In the genomic region with DNA sequence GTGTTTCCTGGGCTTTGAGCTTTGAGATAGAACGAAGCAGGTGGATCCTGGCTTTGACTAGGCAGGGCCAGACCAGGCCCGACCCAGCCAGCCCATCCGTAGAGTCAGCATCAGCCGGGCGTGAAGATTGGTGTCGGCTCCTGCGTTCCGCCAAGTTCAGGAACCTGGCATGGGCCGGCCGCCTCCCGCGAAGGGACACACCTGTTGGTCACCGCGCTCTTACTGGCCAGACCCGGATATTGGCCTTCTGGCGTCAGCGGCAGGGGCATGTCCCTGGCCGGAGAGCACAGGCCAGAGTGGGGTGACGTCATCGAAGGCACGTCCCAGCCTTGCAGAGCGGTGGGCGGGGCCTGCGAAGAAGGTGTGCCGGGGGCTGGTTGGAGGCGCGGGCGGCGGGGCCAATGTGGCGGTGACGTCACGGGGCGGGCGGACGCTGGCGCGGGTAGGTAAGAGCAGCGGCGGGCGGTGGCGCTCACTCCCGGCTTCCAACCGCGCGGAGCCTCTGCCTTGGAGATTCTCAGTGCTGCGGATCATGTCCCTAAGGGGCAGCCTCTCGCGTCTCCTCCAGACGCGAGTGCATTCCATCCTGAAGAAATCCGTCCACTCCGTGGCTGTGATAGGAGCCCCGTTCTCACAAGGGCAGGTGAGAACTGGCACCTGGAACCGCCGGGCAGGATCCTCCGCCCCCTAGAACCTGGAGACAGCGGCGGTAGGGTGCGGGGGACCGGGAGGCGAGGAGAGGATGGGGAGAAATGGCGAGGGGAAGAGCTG, we compare ENCODE assay signal across 8 cellular contexts. TPM values are rescaled to one million over a fixed set of nuclear protein-coding genes. Genes with fewer than 3 reads are reported as not detected.
DNase-seq lines count a peak whose midpoint lies in the region; ATAC-seq and TF ChIP-seq lines count a peak whose summit lies in the region.

TSS of gene ARG2 (plus strand) at position 475 of the 771 bp plus-strand sequence. CDS start at position 533, 58 bp downstream.

- DNase-seq in AG10803 (ENCODE audit: low read depth) (peak; percentile 85), NCI-H446 (lab: John Stamatoyannopoulos, UW) (peak; percentile 75 to 94), chondrocyte (ENCODE audit: low spot score) (peak; percentile 96), kidney epithelial cell (ENCODE audit: low read depth) (peak; percentile 89)
- DNase-seq in activated CD4-positive, alpha-beta T cell treated with anti-CD3 and anti-CD28 coated beads for 1 hour, result peak; percentile 95
- peak; percentile 93 to 98 for DNase-seq in stimulated activated CD4-positive, alpha-beta T cell treated with anti-CD3 and anti-CD28 coated beads, Interleukin-15, amount 100 ng/mL, for 48 hours (ENCODE audit: low read depth in 2 of 2)

- H3K4me3 ChIP-seq in AG10803 (ENCODE audit: low read length), result peak within 1 kb of the TSS; percentile 72
- H3K4me3 ChIP-seq in kidney epithelial cell (ENCODE audit: low read depth, low read length), result peak within 1 kb of the TSS; percentile 64

- no peaks in the 10 kb centered on the region for H3K36me3 Mint-ChIP-seq in chondrocyte (ENCODE audit: low read depth)

- no peaks in the 10 kb centered on the region for H3K36me3 ChIP-seq in kidney epithelial cell (ENCODE audit: control insufficient read depth, insufficient read depth, low read length)

- peaks cover 3% of the 10 kb centered on the region for H3K27me3 Mint-ChIP-seq in chondrocyte (ENCODE audit: low read depth)

- H3K9me3 Mint-ChIP-seq in chondrocyte (ENCODE audit: low read depth), result no peaks in the 10 kb centered on the region

- H3K4me3 Mint-ChIP-seq in chondrocyte (ENCODE audit: unreplicated experiment), result peak within 1 kb of the TSS; percentile 77

- peaks cover 38% of the 10 kb centered on the region for H3K4me1 Mint-ChIP-seq in chondrocyte (ENCODE audit: low read depth)

- TF ChIP-seq CTCF in AG10803 (conservative IDR thresholded peaks at IDR 0.05; ENCODE audit: low read length) (no peak), chondrocyte (IDR thresholded peaks at IDR 0.05) (peak; percentile 28), kidney epithelial cell (IDR thresholded peaks at IDR 0.05; ENCODE audit: insufficient read depth, low read length, poor library complexity, severe bottlenecking) (peak; percentile 7)

- peak; percentile 95 for ATAC-seq in GM19035 (IDR thresholded peaks at IDR 0.05; ENCODE audit: unreplicated experiment)
- peak; percentile 88 for ATAC-seq in HG03354 (IDR thresholded peaks at IDR 0.05; ENCODE audit: poor library complexity, severe bottlenecking, unreplicated experiment)

- H3K27ac Mint-ChIP-seq in chondrocyte (ENCODE audit: unreplicated experiment), result peak within 1 kb of the TSS; percentile 93

- H3K27me3 ChIP-seq in kidney epithelial cell (ENCODE audit: control insufficient read depth, insufficient read depth, low read length), result no peaks in the 10 kb centered on the region

RNA-seq across cellular contexts. Expression of gene ARG2, which starts in this region (rescaled TPM):
- total RNA-seq in chondrocyte (2.8 to 11.1 TPM (median 10.9 TPM) in 3 replicates), kidney epithelial cell (35.0 and 45.6 TPM in 2 replicates)

Comparison
In these comparisons a context has a peak if more than half of its experiments do, and no peak if none do; other contexts are left out.
1. Peak in every context shown above with its lines: DNase-seq, ATAC-seq and H3K4me3 ChIP-seq.